In genomic region chr12:34298176-34298970, GRCh38 we compare ENCODE assay signal across 11 cellular contexts.
"Had no signal": no experiment of that assay in that cellular context is flagged by ENCODE, and none has a peak within 500 bp of the region (broad histone marks: within the 10 kb centered on the region; RNA-seq: fewer than 3 reads in every experiment).

No MANE protein-coding gene starts in this region.

- H3K27ac ChIP-seq: adrenal gland, cardiac muscle cell had no signal

- H3K27me3 ChIP-seq: adrenal gland, cardiac muscle cell had no signal

- H3K27ac Mint-ChIP-seq: activated naive CD4-positive, alpha-beta T cell treated with anti-CD3 and anti-CD28 coated beads, Interleukin-2, amount 50 U/mL, for 24 hours; activated T-helper 2 cell treated with anti-CD3 and anti-CD28 coated beads, Interferon-gamma antibody, Interleukin-2, Interleukin-4, amounts not matched to agents 10 μg/mL and 5 μg/mL and 100 μg/mL, durations not matched to agents 14 hours and 24 hours and 36 hours; nephron progenitor cell; stimulated activated effector memory CD8-positive, alpha-beta T cell treated with anti-CD3 and anti-CD28 coated beads, Interleukin-12 subunit alpha, Interleukin-12 subunit beta, amount 100 ng/mL, for 72 hours had no signal

- H3K9me3 ChIP-seq: adrenal gland had no signal

- H3K36me3 ChIP-seq: adrenal gland, cardiac muscle cell had no signal

- H3K4me1 ChIP-seq: adrenal gland had no signal

- H3K27me3 Mint-ChIP-seq: activated naive CD4-positive, alpha-beta T cell treated with anti-CD3 and anti-CD28 coated beads, Interleukin-2, amount 50 U/mL, for 24 hours had no signal

- DNase-seq: activated CD4-positive, CD25-positive, alpha-beta regulatory T cell treated with anti-CD3 and anti-CD28 coated beads, Interleukin-2, amount 50 U/mL, for 72 hours; adrenal gland; mesenchymal stem cell; nephron progenitor cell; stimulated activated CD4-positive, alpha-beta T cell treated with anti-CD3 and anti-CD28 coated beads, Interleukin-12 subunit alpha, Interleukin-12 subunit beta, amount 100 ng/mL, for 4 hours; stimulated activated CD4-positive, alpha-beta T cell treated with anti-CD3 and anti-CD28 coated beads, Interleukin-2, amount 100 ng/mL, for 24 hours had no signal

- ATAC-seq: left lobe of liver; stimulated activated effector memory CD8-positive, alpha-beta T cell treated with anti-CD3 and anti-CD28 coated beads, Interleukin-12 subunit alpha, Interleukin-12 subunit beta, amount 100 ng/mL, for 72 hours had no signal

- H3K4me1 Mint-ChIP-seq: activated naive CD4-positive, alpha-beta T cell treated with anti-CD3 and anti-CD28 coated beads, Interleukin-2, amount 50 U/mL, for 24 hours; nephron progenitor cell; stimulated activated effector memory CD8-positive, alpha-beta T cell treated with anti-CD3 and anti-CD28 coated beads, Interleukin-12 subunit alpha, Interleukin-12 subunit beta, amount 100 ng/mL, for 72 hours had no signal

- H3K4me3 Mint-ChIP-seq: activated naive CD4-positive, alpha-beta T cell treated with anti-CD3 and anti-CD28 coated beads, Interleukin-2, amount 50 U/mL, for 24 hours; nephron progenitor cell; stimulated activated effector memory CD8-positive, alpha-beta T cell treated with anti-CD3 and anti-CD28 coated beads, Interleukin-12 subunit alpha, Interleukin-12 subunit beta, amount 100 ng/mL, for 72 hours had no signal

- H3K4me3 ChIP-seq: adrenal gland, cardiac muscle cell had no signal
